ENCODE assay signal across 18 cellular contexts in the genomic region with DNA sequence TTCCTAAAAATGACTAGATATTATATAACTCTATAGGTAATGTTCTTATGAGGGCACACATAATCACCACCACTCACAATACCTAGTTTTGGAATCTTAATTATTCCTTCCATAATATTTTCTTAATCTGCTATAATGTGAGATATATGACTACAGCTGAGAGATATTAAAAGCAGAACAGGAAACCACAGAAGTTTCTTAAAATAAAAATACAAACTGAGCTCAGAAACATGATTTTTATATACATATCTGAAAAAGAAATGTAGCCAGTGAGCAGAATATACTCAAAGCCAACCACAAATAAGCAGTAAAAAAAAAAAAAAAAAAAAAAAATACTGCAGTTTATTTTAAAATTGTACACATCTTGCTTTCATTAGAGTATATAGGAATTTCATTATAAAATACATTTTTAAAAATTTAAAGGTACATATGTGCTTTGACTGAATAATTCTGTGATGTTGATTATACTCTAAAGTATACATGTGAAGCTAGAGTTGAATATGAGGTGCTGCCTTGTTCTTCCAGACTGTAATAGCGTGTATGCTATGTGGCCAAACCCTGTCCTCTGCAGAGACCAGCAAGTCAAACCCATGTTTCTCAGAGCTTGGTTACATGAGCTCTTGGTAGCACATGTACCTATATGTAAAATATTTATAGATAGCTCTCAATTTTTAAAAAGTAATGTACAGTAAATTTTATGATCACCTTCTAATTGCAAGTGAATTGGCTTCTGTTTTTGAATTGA.
A peak's percentile ranks its signal among the peaks of the same experiment; 100 is the strongest.
DNase-seq lines count a peak whose midpoint lies in the region; ATAC-seq, FAIRE-seq and TF ChIP-seq lines count a peak whose summit lies in the region.
"Had no signal": no experiment of that assay in that cellular context is flagged by ENCODE, and none has a peak within 500 bp of the region (broad histone marks: within the 10 kb centered on the region; RNA-seq: fewer than 3 reads in every experiment).

No MANE protein-coding gene starts in this region.

- H3K36me3 ChIP-seq in Loucy (ENCODE audit: insufficient read depth, low read length) (no peaks in the 10 kb centered on the region), GM12878 (ENCODE audit: control insufficient read depth in 2 of 2, insufficient read depth in 2 of 2, low read length in 1 of 2) (no peaks in the 10 kb centered on the region; a peak in 1 of 4 replicates)

- no peaks in the 10 kb centered on the region for H3K79me2 ChIP-seq in Loucy (ENCODE audit: insufficient read depth, low read length)
- H3K79me2 ChIP-seq in GM12878 (ENCODE audit: control insufficient read depth, insufficient read depth, low read length): no peaks in the 10 kb centered on the region; the same call in none of the 2 replicates

- RAD21 ChIA-PET in GM12878 (lab: Charles Lee; ENCODE audit: unreplicated experiment): interaction anchor here (0.6 to 2.1 kb wide), 14 partner anchors 9 to 384 kb away, joined by 3 to 10 read pairs (median 4); no protein-coding TSS in a partner anchor

- H3K9me3 ChIP-seq in Loucy (ENCODE audit: insufficient read depth, low read depth, low read length) (no peaks in the 10 kb centered on the region), GM12878 (replicated peaks; ENCODE audit: control insufficient read depth, insufficient read depth, low read length) (no peaks in the 10 kb centered on the region)
- H3K9me3 ChIP-seq: Caco-2 had no signal

- no peak for TF ChIP-seq RAD21 in GM12878 (IDR thresholded peaks at IDR 0.05; ENCODE audit: insufficient read depth, low read depth, low read length)

- ATAC-seq in GM18519 (IDR thresholded peaks at IDR 0.05; ENCODE audit: low FRiP score, unreplicated experiment) (peak; percentile 46), GM21786 (IDR thresholded peaks at IDR 0.05; ENCODE audit: unreplicated experiment) (peak; percentile 58), GM12878 (peak; percentile 54), HG03457 (IDR thresholded peaks at IDR 0.05; ENCODE audit: unreplicated experiment) (no peak)
- ATAC-seq in activated T-cell treated with anti-CD3 and anti-CD28 coated beads, Interleukin-2, amount 50 U/mL, for 72 hours (replicated peaks in 1 of 2): no peak
- ATAC-seq: PC-3 had no signal

- TF ChIP-seq CTCF in Loucy (conservative IDR thresholded peaks at IDR 0.05; ENCODE audit: low read length) (no peak), GM12878 (IDR thresholded peaks at IDR 0.05 in 2 of 3, conservative IDR thresholded peaks at IDR 0.05 in 1 of 3; ENCODE audit: control insufficient read depth in 2 of 3, extremely low read depth in 1 of 3, insufficient read depth in 1 of 3, low read depth in 3 of 3, low read length in 3 of 3) (no peak)

- DNase-seq in GM12878 (ENCODE audit: low read depth, low spot score) (no peak), hypothalamus (lab: John Stamatoyannopoulos, UW) (no peak), iPS-NIHi11 (ENCODE audit: low spot score) (no peak)
- DNase-seq in activated T-cell treated with anti-CD3 and anti-CD28 coated beads, Interleukin-2, amount 50 U/mL, for 72 hours: no peak
- DNase-seq: activated CD4-positive, alpha-beta T cell treated with anti-CD3 and anti-CD28 coated beads, Interleukin-2, amount 10 ng/mL, durations not matched to agents 7 days and 5 days; activated naive CD4-positive, alpha-beta T cell treated with anti-CD3 and anti-CD28 coated beads, Interleukin-2, amount 50 U/mL, for 16 hours; Caco-2; mesenchymal stem cell; PC-3; posterior cingulate gyrus; stimulated activated CD4-positive, alpha-beta T cell treated with anti-CD3 and anti-CD28 coated beads, Interleukin-4, amount 100 ng/mL, for 1 hour had no signal

- intact Hi-C loops in GM12878 (cut with micrococcal nuclease; ENCODE audit: unreplicated experiment): no loop called here

- H3K27ac ChIP-seq in GM12878 (ENCODE audit: control insufficient read depth, insufficient read depth): no peak overlapping the region
- H3K27ac ChIP-seq: KMS-11 had no signal

- H3K4me1 Mint-ChIP-seq in activated T-cell treated with anti-CD3 and anti-CD28 coated beads, Interleukin-2, amount 50 U/mL, for 72 hours (ENCODE audit: low read depth): no peaks in the 10 kb centered on the region
- H3K4me1 Mint-ChIP-seq: activated CD4-positive, alpha-beta T cell treated with anti-CD3 and anti-CD28 coated beads, Interleukin-2, amount 10 ng/mL, durations not matched to agents 7 days and 5 days had no signal

- H3F3A ChIP-seq in Loucy (ENCODE audit: low read depth): no peaks in the 10 kb centered on the region

- H3K4me3 Mint-ChIP-seq in activated T-cell treated with anti-CD3 and anti-CD28 coated beads, Interleukin-2, amount 50 U/mL, for 72 hours: no peak overlapping the region
- H3K4me3 Mint-ChIP-seq: activated CD4-positive, alpha-beta T cell treated with anti-CD3 and anti-CD28 coated beads, Interleukin-2, amount 10 ng/mL, durations not matched to agents 7 days and 5 days; nephron had no signal

- H3K4me3 ChIP-seq in Loucy (ENCODE audit: low read length, poor library complexity, severe bottlenecking): peak overlapping the region; percentile 17
- H3K4me3 ChIP-seq in GM12878: no peak overlapping the region

- TF ChIP-seq POLR2A in GM12878 (IDR thresholded peaks at IDR 0.05; ENCODE audit: low read depth, low read length): no peak

- H3K9me3 Mint-ChIP-seq in activated T-cell treated with anti-CD3 and anti-CD28 coated beads, Interleukin-2, amount 50 U/mL, for 72 hours: no peaks in the 10 kb centered on the region
- H3K9me3 Mint-ChIP-seq: activated CD4-positive, alpha-beta T cell treated with anti-CD3 and anti-CD28 coated beads, Interleukin-2, amount 10 ng/mL, durations not matched to agents 7 days and 5 days; nephron had no signal

- TF ChIP-seq EP300 in GM12878 (IDR thresholded peaks at IDR 0.05; ENCODE audit: borderline replicate concordance in 1 of 2, control insufficient read depth in 1 of 2, low read depth in 2 of 2, low read length in 2 of 2): no peak

- no peaks in the 10 kb centered on the region for H3K27me3 Mint-ChIP-seq in activated T-cell treated with anti-CD3 and anti-CD28 coated beads, Interleukin-2, amount 50 U/mL, for 72 hours (ENCODE audit: low read depth)
- H3K27me3 Mint-ChIP-seq: activated CD4-positive, alpha-beta T cell treated with anti-CD3 and anti-CD28 coated beads, Interleukin-2, amount 10 ng/mL, durations not matched to agents 7 days and 5 days had no signal

- SMC1A ChIA-PET in GM12878 (lab: Charles Lee; ENCODE audit: uncharacterized antibody, unreplicated experiment): interaction anchor here (0.5 to 3.2 kb wide), 34 partner anchors 8 to 734 kb away, joined by 3 to 19 read pairs (median 3); no protein-coding TSS in a partner anchor

- H3K36me3 Mint-ChIP-seq in activated T-cell treated with anti-CD3 and anti-CD28 coated beads, Interleukin-2, amount 50 U/mL, for 72 hours (ENCODE audit: insufficient read depth in 2 of 2): no peaks in the 10 kb centered on the region

- BruUV-seq in GM12878 (replicated peaks; lab: Mats Ljungman, UMichigan): no TSS peak

- CTCF ChIA-PET in GM12878 (lab: Yijun Ruan, JAX): interaction anchor here (1.0 to 1.7 kb wide), 7 partner anchors 10 to 215 kb away, joined by 3 to 6 read pairs (median 3); no protein-coding TSS in a partner anchor

- no peak overlapping the region for H3K27ac Mint-ChIP-seq in activated T-cell treated with anti-CD3 and anti-CD28 coated beads, Interleukin-2, amount 50 U/mL, for 72 hours
- H3K27ac Mint-ChIP-seq: activated CD4-positive, alpha-beta T cell treated with anti-CD3 and anti-CD28 coated beads, Interleukin-2, amount 10 ng/mL, durations not matched to agents 7 days and 5 days; nephron had no signal

- in situ Hi-C loops in GM12878 (cut with MboI): no loop called here

- 38% methylated on average over 1 of the region's 1 CpG for WGBS in GM12878 (ENCODE audit: insufficient coverage, insufficient replicate concordance, low lambda C conversion rate, missing lambda C conversion rate)

- no peak overlapping the region for H2AFZ ChIP-seq in Loucy (ENCODE audit: low read length)
- no peak overlapping the region for H2AFZ ChIP-seq in GM12878 (ENCODE audit: control insufficient read depth, low read depth, low read length)

- H4K20me1 ChIP-seq in Loucy (ENCODE audit: insufficient read depth, low read length, poor library complexity, severe bottlenecking) (peaks cover 5% of the 10 kb centered on the region), GM12878 (ENCODE audit: control insufficient read depth, insufficient read depth) (no peaks in the 10 kb centered on the region)

- H3K9ac ChIP-seq in Loucy (ENCODE audit: low read depth, low read length, poor library complexity, severe bottlenecking) (no peak overlapping the region), GM12878 (ENCODE audit: control insufficient read depth, insufficient read depth, low read length) (no peak overlapping the region)
- H3K9ac ChIP-seq: KMS-11 had no signal

- POLR2A ChIA-PET in GM12878 (lab: Charles Lee): interaction anchor here (0.7 to 1.3 kb wide), 5 partner anchors 9 to 488 kb away, joined by 3 to 4 read pairs (median 3); no protein-coding TSS in a partner anchor

- no peak for FAIRE-seq in GM12878 (lab: Jason Lieb, UNC)
- FAIRE-seq: keratinocyte had no signal

- H3K27me3 ChIP-seq in Loucy (ENCODE audit: insufficient read depth, low read length, poor library complexity, severe bottlenecking): no peaks in the 10 kb centered on the region
- H3K27me3 ChIP-seq in GM12878 (replicated peaks in 1 of 2; ENCODE audit: control insufficient read depth in 2 of 2, insufficient read depth in 2 of 2, low read length in 1 of 2): no peaks in the 10 kb centered on the region

- H3K9me2 ChIP-seq in Loucy (replicated peaks; ENCODE audit: low read depth, low read length): no peaks in the 10 kb centered on the region

- H3K4me1 ChIP-seq in Loucy (ENCODE audit: insufficient read depth, low read length, poor library complexity, severe bottlenecking): peaks cover 22% of the 10 kb centered on the region
- H3K4me1 ChIP-seq in GM12878 (ENCODE audit: control insufficient read depth, insufficient read depth, low read length): peaks cover 16% of the 10 kb centered on the region
- H3K4me1 ChIP-seq: Caco-2 had no signal

- H3K4me2 ChIP-seq in Loucy (ENCODE audit: low read depth, low read length, poor library complexity, severe bottlenecking): peak overlapping the region; percentile 40
- peak overlapping the region; percentile 7; the same call in 1 of the 2 replicates for H3K4me2 ChIP-seq in GM12878 (ENCODE audit: control insufficient read depth, insufficient read depth)
- H3K4me2 ChIP-seq: KMS-11 had no signal

TF ChIP-seq in GM12878, 131 proteins besides CTCF, POLR2A, EP300 and RAD21 (continues in another document):
- TF ChIP-seq, protein P1, sequence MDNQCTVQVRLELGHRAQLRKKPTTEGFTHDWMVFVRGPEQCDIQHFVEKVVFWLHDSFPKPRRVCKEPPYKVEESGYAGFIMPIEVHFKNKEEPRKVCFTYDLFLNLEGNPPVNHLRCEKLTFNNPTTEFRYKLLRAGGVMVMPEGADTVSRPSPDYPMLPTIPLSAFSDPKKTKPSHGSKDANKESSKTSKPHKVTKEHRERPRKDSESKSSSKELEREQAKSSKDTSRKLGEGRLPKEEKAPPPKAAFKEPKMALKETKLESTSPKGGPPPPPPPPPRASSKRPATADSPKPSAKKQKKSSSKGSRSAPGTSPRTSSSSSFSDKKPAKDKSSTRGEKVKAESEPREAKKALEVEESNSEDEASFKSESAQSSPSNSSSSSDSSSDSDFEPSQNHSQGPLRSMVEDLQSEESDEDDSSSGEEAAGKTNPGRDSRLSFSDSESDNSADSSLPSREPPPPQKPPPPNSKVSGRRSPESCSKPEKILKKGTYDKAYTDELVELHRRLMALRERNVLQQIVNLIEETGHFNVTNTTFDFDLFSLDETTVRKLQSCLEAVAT (IDR thresholded peaks at IDR 0.05): no peak

Comparison
In these comparisons a context has a peak if more than half of its experiments do, and no peak if none do; other contexts are left out.
1. ATAC-seq: peak in GM18519 (single experiment), GM21786 (single experiment) and GM12878 (single experiment); none in activated T-cell treated with anti-CD3 and anti-CD28 coated beads, Interleukin-2, amount 50 U/mL, for 72 hours (0 of 2) and HG03457 (single experiment).